9 cellular contexts compared by ENCODE assay signal in the genomic region with DNA sequence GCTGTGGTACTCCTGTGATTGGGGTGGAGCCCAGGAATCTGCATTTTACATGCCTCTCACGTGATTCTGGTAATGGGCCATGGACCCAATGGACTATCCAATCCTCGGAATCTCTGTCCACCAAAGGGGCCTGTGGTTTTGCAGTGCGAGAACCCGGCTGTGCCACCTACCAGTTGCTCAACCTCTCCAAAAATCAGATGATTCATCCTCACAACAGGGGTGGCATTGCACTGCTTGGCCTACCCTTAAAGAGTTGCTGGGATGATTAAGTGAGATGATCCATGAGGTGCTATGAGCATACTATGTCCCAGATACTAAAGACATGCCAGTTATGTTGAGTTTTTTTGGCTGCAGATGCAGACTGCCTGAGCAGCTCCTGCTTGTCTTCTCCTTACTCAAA. TPM values are rescaled to one million over a fixed set of nuclear protein-coding genes. Genes with fewer than 3 reads are reported as not detected.
DNase-seq lines count a peak whose midpoint lies in the region; ATAC-seq and TF ChIP-seq lines count a peak whose summit lies in the region.
"Had no signal": no experiment of that assay in that cellular context is flagged by ENCODE, and none has a peak within 500 bp of the region (broad histone marks: within the 10 kb centered on the region; RNA-seq: fewer than 3 reads in every experiment).

No MANE protein-coding gene starts in this region.

- POLR2A ChIA-PET in PC-9 (lab: Charles Lee; ENCODE audit: unreplicated experiment): interaction anchor here (0.6 kb wide), 1 partner anchor 124 kb away, joined by 3 read pairs; no protein-coding TSS in a partner anchor

- H3K9ac ChIP-seq in subcutaneous abdominal adipose tissue (ENCODE audit: low read length in 5 of 5): peak overlapping the region in 1 of 5 donors; percentile 89

- H3K4me1 ChIP-seq in heart left ventricle: peaks cover 0 to 65% (median 60%) of the 10 kb centered on the region in 12 donors
- H3K4me1 ChIP-seq in PC-9 (replicated peaks; ENCODE audit: insufficient read depth): peaks cover 19% of the 10 kb centered on the region
- peaks cover 3 to 58% (median 47%) of the 10 kb centered on the region in 5 donors for H3K4me1 ChIP-seq in subcutaneous abdominal adipose tissue (ENCODE audit: control insufficient read depth in 5 of 5, insufficient read depth in 5 of 5, low read length in 5 of 5)

- no peaks in the 10 kb centered on the region for H3K36me3 ChIP-seq in heart left ventricle
- no peaks in the 10 kb centered on the region; the same call in 1 of the 2 replicates for H3K36me3 ChIP-seq in PC-9 (ENCODE audit: low read depth)
- H3K36me3 ChIP-seq in subcutaneous abdominal adipose tissue (ENCODE audit: control insufficient read depth in 5 of 5, insufficient read depth in 5 of 5, low read length in 5 of 5): peaks cover 0 to 2% (median 0%) of the 10 kb centered on the region in 5 donors

- ATAC-seq in heart left ventricle: no peak
- ATAC-seq in Right ventricle myocardium inferior: no peak
- ATAC-seq in HG02571 (IDR thresholded peaks at IDR 0.05; ENCODE audit: unreplicated experiment): no peak

- intact Hi-C loops in heart left ventricle (cut with DNase I) (loop anchor here in 9 of 10 donors (5.0 to 10.0 kb wide), 5 partner anchors 33 to 111 kb away; no protein-coding TSS in a partner anchor), Right ventricle myocardium inferior (cut with DNase I) (loop anchor here (5.0 kb wide), 1 partner anchor 33 kb away; no protein-coding TSS in a partner anchor), PC-9 (cut with micrococcal nuclease; ENCODE audit: unreplicated experiment) (no loop called here)

- peaks cover 99% of the 10 kb centered on the region for H3K79me2 ChIP-seq in PC-9 (ENCODE audit: low read depth)

- BruUV-seq in PC-9 (replicated peaks; lab: Mats Ljungman, UMichigan): no TSS peak

- H4K20me1 ChIP-seq in PC-9 (ENCODE audit: insufficient read depth): peaks cover 49% of the 10 kb centered on the region

- no peak overlapping the region for H3K4me3 ChIP-seq in heart left ventricle
- 0 out of 2 replicates have a peak overlapping the region, but pooled peaks have one; percentile 89 for H3K4me3 ChIP-seq in PC-9
- H3K4me3 ChIP-seq in epithelial cell of esophagus (ENCODE audit: low read length): no peak overlapping the region
- H3K4me3 ChIP-seq in subcutaneous abdominal adipose tissue (ENCODE audit: low read depth in 1 of 5, low read length in 5 of 5): peak overlapping the region; percentile 87 to 97 (median 89)

- CTCF ChIA-PET in PC-9 (lab: Charles Lee): interaction anchor here (0.7 kb wide), 1 partner anchor 163 kb away, joined by 3 read pairs; no protein-coding TSS in a partner anchor

- H3K27me3 ChIP-seq in heart left ventricle: no peaks in the 10 kb centered on the region
- no peaks in the 10 kb centered on the region for H3K27me3 ChIP-seq in PC-9 (ENCODE audit: insufficient read depth, low read depth)
- H3K27me3 ChIP-seq in subcutaneous abdominal adipose tissue (ENCODE audit: control insufficient read depth in 5 of 5, insufficient read depth in 4 of 5, low read length in 5 of 5): no peaks in the 10 kb centered on the region
- H3K27me3 ChIP-seq: SJSA1 had no signal

- DNase-seq in heart left ventricle: no peak
- no peak for DNase-seq in Right ventricle myocardium inferior (ENCODE audit: missing footprints)
- peak in 1 of 2 experiments; percentile 45 for DNase-seq in PC-9
- peak; percentile 62 for DNase-seq in epithelial cell of esophagus (ENCODE audit: low read depth)
- no peak for DNase-seq in amygdala (lab: John Stamatoyannopoulos, UW)
- DNase-seq in KG1 (lab: John Stamatoyannopoulos, UW): no peak

- peak overlapping the region; percentile 73 for H3K4me2 ChIP-seq in PC-9

- H3K27ac ChIP-seq in heart left ventricle (peak overlapping the region in 8 of 12 donors; percentile 99 to 100 (median 100)), PC-9 (no peak overlapping the region), subcutaneous abdominal adipose tissue (ENCODE audit: low read depth, low read length) (peak overlapping the region; percentile 99)

- TF ChIP-seq CTCF in heart left ventricle (IDR thresholded peaks at IDR 0.05) (no peak), PC-9 (conservative IDR thresholded peaks at IDR 0.05) (no peak), epithelial cell of esophagus (IDR thresholded peaks at IDR 0.05; ENCODE audit: insufficient read depth, low read depth, low read length, missing control alignments) (no peak)

- H3F3A ChIP-seq in PC-9 (ENCODE audit: insufficient read depth, low read depth): no peaks in the 10 kb centered on the region; the same call in 1 of the 2 replicates

- no peak overlapping the region for H2AFZ ChIP-seq in PC-9

- no peak for TF ChIP-seq POLR2A in heart left ventricle (IDR thresholded peaks at IDR 0.05)

- H3K9me3 ChIP-seq in heart left ventricle: no peaks in the 10 kb centered on the region
- H3K9me3 ChIP-seq in PC-9 (ENCODE audit: insufficient read depth, low read depth): no peaks in the 10 kb centered on the region
- H3K9me3 ChIP-seq in subcutaneous abdominal adipose tissue (ENCODE audit: control insufficient read depth in 5 of 5, low read length in 5 of 5): no peaks in the 10 kb centered on the region
- H3K9me3 ChIP-seq: SJSA1 had no signal

- 64 to 77% (median 68%) methylated on average over 4 of the region's 4 CpGs for WGBS in heart left ventricle, 4 donors

- H3K9me2 ChIP-seq in PC-9 (ENCODE audit: insufficient read depth): no peaks in the 10 kb centered on the region

RNA-seq across cellular contexts. Expression of a gene that starts 5.1 kb away (rescaled TPM):
- total RNA-seq in heart left ventricle (100 to 1,000 TPM in 8 of 9 donors, 10 to 100 TPM in 1; 55.7 to 202 (median 142) TPM), Right ventricle myocardium inferior (134 TPM), PC-9 (2021) (151 and 182 TPM in 2 replicates)
- polyA plus RNA-seq in heart left ventricle: 100 to 1,000 TPM; 134 to 195 TPM

Comparison
In these comparisons a context has a peak if more than half of its experiments do, and no peak if none do; other contexts are left out.
1. H3K4me3 ChIP-seq: peak in PC-9 (single experiment) and subcutaneous abdominal adipose tissue (5 of 5); none in heart left ventricle (0 of 12) and epithelial cell of esophagus (single experiment).